In the genomic region with DNA sequence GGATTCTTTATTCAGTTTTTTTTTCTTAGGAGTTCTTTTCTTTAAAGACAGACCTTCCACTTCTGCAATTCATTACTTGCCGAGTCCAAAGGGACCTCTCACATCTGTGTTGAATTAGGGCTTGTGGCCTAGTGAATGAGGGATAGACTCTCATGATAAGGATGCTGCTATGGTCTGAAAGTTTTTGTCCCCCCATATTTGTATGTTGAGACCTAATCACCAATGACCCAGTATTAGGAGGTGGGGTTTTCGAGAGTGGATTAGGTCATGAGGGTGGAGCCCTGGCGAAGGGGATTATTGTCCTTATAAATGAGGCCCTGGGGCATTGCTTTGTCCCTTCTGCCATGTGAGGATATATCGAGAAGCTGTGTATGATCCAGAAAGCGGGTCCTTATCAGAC, we compare ENCODE assay signal across 13 cellular contexts. TPM values are rescaled to one million over a fixed set of nuclear protein-coding genes. Genes with fewer than 3 reads are reported as not detected.
DNase-seq lines count a peak whose midpoint lies in the region; ATAC-seq and TF ChIP-seq lines count a peak whose summit lies in the region.
"Had no signal": no experiment of that assay in that cellular context is flagged by ENCODE, and none has a peak within 500 bp of the region (broad histone marks: within the 10 kb centered on the region; RNA-seq: fewer than 3 reads in every experiment).

No MANE protein-coding gene starts in this region.

- H3K27ac Mint-ChIP-seq in osteocyte (ENCODE audit: unreplicated experiment): peak overlapping the region; percentile 23
- H3K27ac Mint-ChIP-seq: B cell had no signal

- H3K9me3 Mint-ChIP-seq in osteocyte (ENCODE audit: unreplicated experiment): no peaks in the 10 kb centered on the region
- H3K9me3 Mint-ChIP-seq: neural crest cell had no signal

- peaks cover 16% of the 10 kb centered on the region for H3K4me1 Mint-ChIP-seq in osteocyte (ENCODE audit: unreplicated experiment)
- H3K4me1 Mint-ChIP-seq: B cell, neural crest cell had no signal

- no peak overlapping the region for H3K4me3 Mint-ChIP-seq in osteocyte (ENCODE audit: unreplicated experiment)
- H3K4me3 Mint-ChIP-seq: B cell, neural crest cell had no signal

- H3K4me3 ChIP-seq in AG10803 (ENCODE audit: low read length): no peak overlapping the region
- H3K4me3 ChIP-seq: lower lobe of right lung, sigmoid colon had no signal

- H3K36me3 Mint-ChIP-seq in osteocyte (ENCODE audit: unreplicated experiment): no peaks in the 10 kb centered on the region

- TF ChIP-seq CTCF in AG10803 (conservative IDR thresholded peaks at IDR 0.05; ENCODE audit: low read length): no peak
- TF ChIP-seq CTCF in osteocyte (IDR thresholded peaks at IDR 0.05): no peak

- DNase-seq in AG10803 (ENCODE audit: low read depth): peak; percentile 81
- DNase-seq in HS-5 (ENCODE audit: low read depth): peak; percentile 20
- DNase-seq in dermis blood vessel endothelial cell: peak; percentile 1
- DNase-seq in osteocyte (ENCODE audit: extremely low spot score, unreplicated experiment): no peak
- DNase-seq in NCI-H1436 treated with DMSO at 0.1 percent for 48 hours (lab: John Stamatoyannopoulos, UW): no peak
- no peak for DNase-seq in HUDEP-2 (lab: John Stamatoyannopoulos, UW; ENCODE audit: unreplicated experiment in 76 of 76)
- DNase-seq in NCI-H2196 (lab: John Stamatoyannopoulos, UW; ENCODE audit: unreplicated experiment): no peak
- DNase-seq: lower lobe of right lung; NK-92 treated with Interleukin-12 subunit alpha and Interleukin-12 subunit beta, amount 100 ng/mL, for 24 hours; sigmoid colon had no signal

- ATAC-seq in GM18517 (IDR thresholded peaks at IDR 0.05; ENCODE audit: unreplicated experiment): no peak

- H3K27me3 Mint-ChIP-seq in osteocyte (ENCODE audit: unreplicated experiment): no peaks in the 10 kb centered on the region

RNA-seq across cellular contexts. Expression of a gene that starts 9.5 kb away (rescaled TPM):
- total RNA-seq in dermis blood vessel endothelial cell: not detected in 2 replicates
- total RNA-seq in osteocyte: not detected in 2 replicates
- total RNA-seq: B cell, lower lobe of right lung, neural crest cell, sigmoid colon had no signal

RNA-seq across cellular contexts. Expression of a gene that starts 27.5 kb away (rescaled TPM):
- not detected in 2 replicates for total RNA-seq in dermis blood vessel endothelial cell
- total RNA-seq in osteocyte: not detected in 2 replicates
- total RNA-seq: B cell, lower lobe of right lung, neural crest cell had no signal

RNA-seq across cellular contexts. Expression of a gene that starts 35.1 kb away (rescaled TPM):
- total RNA-seq in dermis blood vessel endothelial cell (4.9 and 5.3 TPM in 2 replicates), osteocyte (46.5 and 49.0 TPM in 2 replicates)

RNA-seq across cellular contexts. Expression of a gene that starts 57.8 kb away (rescaled TPM):
- total RNA-seq in dermis blood vessel endothelial cell (not detected in 2 replicates), osteocyte (not detected in 2 replicates)
- total RNA-seq: B cell, lower lobe of right lung, neural crest cell, sigmoid colon had no signal

Comparison
In these comparisons a context has a peak if more than half of its experiments do, and no peak if none do; other contexts are left out.
1. DNase-seq: peak in AG10803 (single experiment), HS-5 (single experiment) and dermis blood vessel endothelial cell (single experiment); none in osteocyte (single experiment), NCI-H1436 treated with DMSO at 0.1 percent for 48 hours (single experiment), HUDEP-2 (0 of 76) and NCI-H2196 (single experiment).